1 cellular context compared by ENCODE assay signal in the genomic region with DNA sequence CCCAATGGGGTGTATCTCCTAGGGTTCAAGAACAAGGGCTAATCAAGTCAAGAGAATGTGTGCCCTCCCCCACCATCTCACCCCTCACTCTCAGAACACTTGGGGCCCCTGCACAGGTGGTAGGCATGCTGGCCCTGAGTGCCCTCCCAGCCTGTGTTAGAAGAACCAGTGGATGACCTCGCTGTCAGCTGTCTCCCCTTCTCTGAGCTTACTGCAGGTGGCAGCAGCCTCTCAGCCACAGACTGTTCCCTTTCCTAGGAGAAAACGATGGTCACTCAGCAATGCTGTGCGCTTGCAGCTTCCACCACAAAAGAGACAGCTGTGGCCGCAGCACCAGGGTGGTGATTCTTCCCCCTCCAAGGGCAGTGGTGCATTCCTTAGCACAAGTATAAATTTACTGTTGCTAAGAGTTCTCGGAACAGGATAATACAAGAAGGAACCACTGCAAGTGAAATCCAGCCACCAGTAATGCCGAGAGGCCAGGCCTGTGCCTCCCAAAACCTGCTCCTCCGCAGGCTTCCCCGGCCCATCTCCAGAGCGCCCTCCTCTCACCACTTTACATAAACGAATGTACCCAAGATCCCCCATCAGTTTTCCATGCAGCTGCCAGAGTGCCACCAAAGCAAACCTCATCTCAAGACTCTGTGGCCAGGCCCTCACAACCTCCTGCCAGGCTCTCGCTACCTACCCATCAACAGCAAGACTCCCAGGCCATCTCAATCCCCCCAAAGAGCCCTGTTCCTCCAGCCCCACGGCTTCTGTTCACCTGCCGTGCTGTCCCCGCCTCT.
TF ChIP-seq lines count a peak whose summit lies in the region.

No MANE protein-coding gene starts in this region.

TF ChIP-seq in HepG2, 621 proteins besides CTCF, POLR2A, EP300 and RAD21 (continued from another document and continues in another):
- TF ChIP-seq DPF2 (CRISPR knock-in tag; IDR thresholded peaks at IDR 0.05; ENCODE audit: borderline replicate concordance, low read depth), result no peak
- TF ChIP-seq ZNF552 (CRISPR knock-in tag; IDR thresholded peaks at IDR 0.05; ENCODE audit: borderline replicate concordance), result no peak
- TF ChIP-seq MAFF (IDR thresholded peaks at IDR 0.05; ENCODE audit: low read depth, low read length), result no peak
- no peak for TF ChIP-seq MATR3 (CRISPR knock-in tag; IDR thresholded peaks at IDR 0.05)
- TF ChIP-seq ZBTB3 (CRISPR knock-in tag; IDR thresholded peaks at IDR 0.05; ENCODE audit: borderline replicate concordance, low read depth), result no peak
- TF ChIP-seq IRX3 (CRISPR knock-in tag; IDR thresholded peaks at IDR 0.05; ENCODE audit: borderline replicate concordance, low read depth), result no peak
- TF ChIP-seq, protein P1, sequence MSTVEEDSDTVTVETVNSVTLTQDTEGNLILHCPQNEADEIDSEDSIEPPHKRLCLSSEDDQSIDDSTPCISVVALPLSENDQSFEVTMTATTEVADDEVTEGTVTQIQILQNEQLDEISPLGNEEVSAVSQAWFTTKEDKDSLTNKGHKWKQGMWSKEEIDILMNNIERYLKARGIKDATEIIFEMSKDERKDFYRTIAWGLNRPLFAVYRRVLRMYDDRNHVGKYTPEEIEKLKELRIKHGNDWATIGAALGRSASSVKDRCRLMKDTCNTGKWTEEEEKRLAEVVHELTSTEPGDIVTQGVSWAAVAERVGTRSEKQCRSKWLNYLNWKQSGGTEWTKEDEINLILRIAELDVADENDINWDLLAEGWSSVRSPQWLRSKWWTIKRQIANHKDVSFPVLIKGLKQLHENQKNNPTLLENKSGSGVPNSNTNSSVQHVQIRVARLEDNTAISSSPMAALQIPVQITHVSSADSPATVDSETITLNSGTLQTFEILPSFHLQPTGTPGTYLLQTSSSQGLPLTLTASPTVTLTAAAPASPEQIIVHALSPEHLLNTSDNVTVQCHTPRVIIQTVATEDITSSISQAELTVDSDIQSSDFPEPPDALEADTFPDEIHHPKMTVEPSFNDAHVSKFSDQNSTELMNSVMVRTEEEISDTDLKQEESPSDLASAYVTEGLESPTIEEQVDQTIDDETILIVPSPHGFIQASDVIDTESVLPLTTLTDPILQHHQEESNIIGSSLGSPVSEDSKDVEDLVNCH (CRISPR knock-in tag; IDR thresholded peaks at IDR 0.05), result no peak
- TF ChIP-seq, protein P2, sequence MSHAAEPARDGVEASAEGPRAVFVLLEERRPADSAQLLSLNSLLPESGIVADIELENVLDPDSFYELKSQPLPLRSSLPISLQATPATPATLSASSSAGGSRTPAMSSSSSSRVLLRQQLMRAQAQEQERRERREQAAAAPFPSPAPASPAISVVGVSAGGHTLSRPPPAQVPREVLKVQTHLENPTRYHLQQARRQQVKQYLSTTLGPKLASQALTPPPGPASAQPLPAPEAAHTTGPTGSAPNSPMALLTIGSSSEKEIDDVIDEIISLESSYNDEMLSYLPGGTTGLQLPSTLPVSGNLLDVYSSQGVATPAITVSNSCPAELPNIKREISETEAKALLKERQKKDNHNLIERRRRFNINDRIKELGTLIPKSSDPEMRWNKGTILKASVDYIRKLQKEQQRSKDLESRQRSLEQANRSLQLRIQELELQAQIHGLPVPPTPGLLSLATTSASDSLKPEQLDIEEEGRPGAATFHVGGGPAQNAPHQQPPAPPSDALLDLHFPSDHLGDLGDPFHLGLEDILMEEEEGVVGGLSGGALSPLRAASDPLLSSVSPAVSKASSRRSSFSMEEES (CRISPR knock-in tag; IDR thresholded peaks at IDR 0.05), result no peak
- TF ChIP-seq, protein P3, sequence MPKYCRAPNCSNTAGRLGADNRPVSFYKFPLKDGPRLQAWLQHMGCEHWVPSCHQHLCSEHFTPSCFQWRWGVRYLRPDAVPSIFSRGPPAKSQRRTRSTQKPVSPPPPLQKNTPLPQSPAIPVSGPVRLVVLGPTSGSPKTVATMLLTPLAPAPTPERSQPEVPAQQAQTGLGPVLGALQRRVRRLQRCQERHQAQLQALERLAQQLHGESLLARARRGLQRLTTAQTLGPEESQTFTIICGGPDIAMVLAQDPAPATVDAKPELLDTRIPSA (CRISPR knock-in tag; IDR thresholded peaks at IDR 0.05; ENCODE audit: borderline replicate concordance), result no peak
- peak; percentile 45; the same call in 1 of the 2 replicates for TF ChIP-seq HOXA3 (CRISPR knock-in tag; IDR thresholded peaks at IDR 0.05)
- peak; percentile 69; the same call in 1 of the 2 replicates for TF ChIP-seq ZNF253 (CRISPR knock-in tag; IDR thresholded peaks at IDR 0.05; ENCODE audit: borderline replicate concordance)
- TF ChIP-seq ZNF160 (CRISPR knock-in tag; IDR thresholded peaks at IDR 0.05), result no peak
- TF ChIP-seq ZNF724P (CRISPR knock-in tag; IDR thresholded peaks at IDR 0.05; ENCODE audit: borderline replicate concordance), result no peak
- TF ChIP-seq YEATS4 (CRISPR knock-in tag; IDR thresholded peaks at IDR 0.05; ENCODE audit: borderline replicate concordance), result no peak
- TF ChIP-seq, protein P4, sequence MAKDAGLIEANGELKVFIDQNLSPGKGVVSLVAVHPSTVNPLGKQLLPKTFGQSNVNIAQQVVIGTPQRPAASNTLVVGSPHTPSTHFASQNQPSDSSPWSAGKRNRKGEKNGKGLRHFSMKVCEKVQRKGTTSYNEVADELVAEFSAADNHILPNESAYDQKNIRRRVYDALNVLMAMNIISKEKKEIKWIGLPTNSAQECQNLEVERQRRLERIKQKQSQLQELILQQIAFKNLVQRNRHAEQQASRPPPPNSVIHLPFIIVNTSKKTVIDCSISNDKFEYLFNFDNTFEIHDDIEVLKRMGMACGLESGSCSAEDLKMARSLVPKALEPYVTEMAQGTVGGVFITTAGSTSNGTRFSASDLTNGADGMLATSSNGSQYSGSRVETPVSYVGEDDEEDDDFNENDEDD (CRISPR knock-in tag; IDR thresholded peaks at IDR 0.05; ENCODE audit: borderline replicate concordance), result no peak
- no peak for TF ChIP-seq TBP (CRISPR knock-in tag; IDR thresholded peaks at IDR 0.05)
- TF ChIP-seq, protein P5, sequence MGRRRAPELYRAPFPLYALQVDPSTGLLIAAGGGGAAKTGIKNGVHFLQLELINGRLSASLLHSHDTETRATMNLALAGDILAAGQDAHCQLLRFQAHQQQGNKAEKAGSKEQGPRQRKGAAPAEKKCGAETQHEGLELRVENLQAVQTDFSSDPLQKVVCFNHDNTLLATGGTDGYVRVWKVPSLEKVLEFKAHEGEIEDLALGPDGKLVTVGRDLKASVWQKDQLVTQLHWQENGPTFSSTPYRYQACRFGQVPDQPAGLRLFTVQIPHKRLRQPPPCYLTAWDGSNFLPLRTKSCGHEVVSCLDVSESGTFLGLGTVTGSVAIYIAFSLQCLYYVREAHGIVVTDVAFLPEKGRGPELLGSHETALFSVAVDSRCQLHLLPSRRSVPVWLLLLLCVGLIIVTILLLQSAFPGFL (CRISPR knock-in tag; IDR thresholded peaks at IDR 0.05), result no peak
- TF ChIP-seq NFIB (CRISPR knock-in tag; IDR thresholded peaks at IDR 0.05; ENCODE audit: borderline replicate concordance), result no peak
- no peak; the same call in 1 of the 2 replicates for TF ChIP-seq SPEN (CRISPR knock-in tag; IDR thresholded peaks at IDR 0.05; ENCODE audit: low read depth)
- no peak for TF ChIP-seq MXI1 (IDR thresholded peaks at IDR 0.05; ENCODE audit: borderline replicate concordance, low read depth, low read length)
- TF ChIP-seq HOXA9 (CRISPR knock-in tag; IDR thresholded peaks at IDR 0.05; ENCODE audit: borderline replicate concordance), result no peak
- no peak for TF ChIP-seq FIP1L1 (IDR thresholded peaks at IDR 0.05; ENCODE audit: borderline replicate concordance, insufficient read depth, low read depth, low read length)
- TF ChIP-seq, protein P6, sequence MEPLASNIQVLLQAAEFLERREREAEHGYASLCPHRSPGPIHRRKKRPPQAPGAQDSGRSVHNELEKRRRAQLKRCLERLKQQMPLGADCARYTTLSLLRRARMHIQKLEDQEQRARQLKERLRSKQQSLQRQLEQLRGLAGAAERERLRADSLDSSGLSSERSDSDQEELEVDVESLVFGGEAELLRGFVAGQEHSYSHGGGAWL (CRISPR knock-in tag; IDR thresholded peaks at IDR 0.05), result no peak
- no peak for TF ChIP-seq YY1 (IDR thresholded peaks at IDR 0.05; ENCODE audit: insufficient read depth, insufficient replicate concordance, low read depth, low read length)
- no peak for TF ChIP-seq DNMT1 (CRISPR knock-in tag; IDR thresholded peaks at IDR 0.05)
- TF ChIP-seq ZNF230 (CRISPR knock-in tag; IDR thresholded peaks at IDR 0.05), result no peak
- TF ChIP-seq REPIN1 (CRISPR knock-in tag; IDR thresholded peaks at IDR 0.05; ENCODE audit: borderline replicate concordance, low read depth), result no peak
- TF ChIP-seq, protein P7, sequence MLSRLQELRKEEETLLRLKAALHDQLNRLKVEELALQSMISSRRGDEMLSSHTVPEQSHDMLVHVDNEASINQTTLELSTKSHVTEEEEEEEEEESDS (CRISPR knock-in tag; IDR thresholded peaks at IDR 0.05; ENCODE audit: borderline replicate concordance), result no peak
- TF ChIP-seq, protein P8, sequence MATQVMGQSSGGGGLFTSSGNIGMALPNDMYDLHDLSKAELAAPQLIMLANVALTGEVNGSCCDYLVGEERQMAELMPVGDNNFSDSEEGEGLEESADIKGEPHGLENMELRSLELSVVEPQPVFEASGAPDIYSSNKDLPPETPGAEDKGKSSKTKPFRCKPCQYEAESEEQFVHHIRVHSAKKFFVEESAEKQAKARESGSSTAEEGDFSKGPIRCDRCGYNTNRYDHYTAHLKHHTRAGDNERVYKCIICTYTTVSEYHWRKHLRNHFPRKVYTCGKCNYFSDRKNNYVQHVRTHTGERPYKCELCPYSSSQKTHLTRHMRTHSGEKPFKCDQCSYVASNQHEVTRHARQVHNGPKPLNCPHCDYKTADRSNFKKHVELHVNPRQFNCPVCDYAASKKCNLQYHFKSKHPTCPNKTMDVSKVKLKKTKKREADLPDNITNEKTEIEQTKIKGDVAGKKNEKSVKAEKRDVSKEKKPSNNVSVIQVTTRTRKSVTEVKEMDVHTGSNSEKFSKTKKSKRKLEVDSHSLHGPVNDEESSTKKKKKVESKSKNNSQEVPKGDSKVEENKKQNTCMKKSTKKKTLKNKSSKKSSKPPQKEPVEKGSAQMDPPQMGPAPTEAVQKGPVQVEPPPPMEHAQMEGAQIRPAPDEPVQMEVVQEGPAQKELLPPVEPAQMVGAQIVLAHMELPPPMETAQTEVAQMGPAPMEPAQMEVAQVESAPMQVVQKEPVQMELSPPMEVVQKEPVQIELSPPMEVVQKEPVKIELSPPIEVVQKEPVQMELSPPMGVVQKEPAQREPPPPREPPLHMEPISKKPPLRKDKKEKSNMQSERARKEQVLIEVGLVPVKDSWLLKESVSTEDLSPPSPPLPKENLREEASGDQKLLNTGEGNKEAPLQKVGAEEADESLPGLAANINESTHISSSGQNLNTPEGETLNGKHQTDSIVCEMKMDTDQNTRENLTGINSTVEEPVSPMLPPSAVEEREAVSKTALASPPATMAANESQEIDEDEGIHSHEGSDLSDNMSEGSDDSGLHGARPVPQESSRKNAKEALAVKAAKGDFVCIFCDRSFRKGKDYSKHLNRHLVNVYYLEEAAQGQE (IDR thresholded peaks at IDR 0.05; ENCODE audit: borderline replicate concordance in 1 of 2, low read depth in 1 of 2, low read length in 2 of 2), result no peak
- no peak for TF ChIP-seq TAF1 (CRISPR knock-in tag; IDR thresholded peaks at IDR 0.05)
- no peak for TF ChIP-seq NCOA2 (CRISPR knock-in tag; IDR thresholded peaks at IDR 0.05)
- TF ChIP-seq ARHGAP35 (CRISPR knock-in tag; IDR thresholded peaks at IDR 0.05; ENCODE audit: borderline replicate concordance), result no peak
- TF ChIP-seq, protein P9, sequence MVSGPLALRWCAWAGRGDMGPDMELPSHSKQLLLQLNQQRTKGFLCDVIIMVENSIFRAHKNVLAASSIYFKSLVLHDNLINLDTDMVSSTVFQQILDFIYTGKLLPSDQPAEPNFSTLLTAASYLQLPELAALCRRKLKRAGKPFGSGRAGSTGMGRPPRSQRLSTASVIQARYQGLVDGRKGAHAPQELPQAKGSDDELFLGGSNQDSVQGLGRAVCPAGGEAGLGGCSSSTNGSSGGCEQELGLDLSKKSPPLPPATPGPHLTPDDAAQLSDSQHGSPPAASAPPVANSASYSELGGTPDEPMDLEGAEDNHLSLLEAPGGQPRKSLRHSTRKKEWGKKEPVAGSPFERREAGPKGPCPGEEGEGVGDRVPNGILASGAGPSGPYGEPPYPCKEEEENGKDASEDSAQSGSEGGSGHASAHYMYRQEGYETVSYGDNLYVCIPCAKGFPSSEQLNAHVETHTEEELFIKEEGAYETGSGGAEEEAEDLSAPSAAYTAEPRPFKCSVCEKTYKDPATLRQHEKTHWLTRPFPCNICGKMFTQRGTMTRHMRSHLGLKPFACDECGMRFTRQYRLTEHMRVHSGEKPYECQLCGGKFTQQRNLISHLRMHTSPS (CRISPR knock-in tag; IDR thresholded peaks at IDR 0.05; ENCODE audit: low read depth), result no peak
- TF ChIP-seq EEA1 (CRISPR knock-in tag; IDR thresholded peaks at IDR 0.05; ENCODE audit: borderline replicate concordance), result no peak
- no peak for TF ChIP-seq KLF6 (CRISPR knock-in tag; IDR thresholded peaks at IDR 0.05)
- no peak for TF ChIP-seq ZSCAN25 (CRISPR knock-in tag; IDR thresholded peaks at IDR 0.05)
- TF ChIP-seq TCF7 (IDR thresholded peaks at IDR 0.05; ENCODE audit: low read depth), result no peak
- TF ChIP-seq SALL2 (CRISPR knock-in tag; IDR thresholded peaks at IDR 0.05), result no peak
- TF ChIP-seq, protein P10, sequence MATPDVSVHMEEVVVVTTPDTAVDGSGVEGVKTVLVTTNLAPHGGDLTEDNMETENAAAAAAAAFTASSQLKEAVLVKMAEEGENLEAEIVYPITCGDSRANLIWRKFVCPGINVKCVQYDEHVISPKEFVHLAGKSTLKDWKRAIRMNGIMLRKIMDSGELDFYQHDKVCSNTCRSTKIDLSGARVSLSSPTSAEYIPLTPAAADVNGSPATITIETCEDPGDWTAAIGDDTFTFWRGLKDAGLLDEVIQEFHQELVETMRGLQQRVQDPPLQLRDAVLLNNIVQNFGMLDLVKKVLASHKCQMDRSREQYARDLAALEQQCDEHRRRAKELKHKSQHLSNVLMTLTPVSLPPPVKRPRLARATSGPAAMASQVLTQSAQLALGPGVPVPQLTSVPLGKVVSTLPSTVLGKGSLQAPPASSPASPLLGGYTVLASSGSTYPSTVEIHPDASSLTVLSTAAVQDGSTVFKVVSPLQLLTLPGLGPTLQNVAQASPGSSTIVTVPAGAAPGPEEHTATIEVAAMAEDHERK (CRISPR knock-in tag; IDR thresholded peaks at IDR 0.05; ENCODE audit: low read depth), result no peak
- TF ChIP-seq CEBPB (IDR thresholded peaks at IDR 0.05; ENCODE audit: borderline replicate concordance, low read depth, low read length), result no peak
- TF ChIP-seq ZNF44 (CRISPR knock-in tag; IDR thresholded peaks at IDR 0.05), result no peak
- no peak for TF ChIP-seq NONO (IDR thresholded peaks at IDR 0.05)
- TF ChIP-seq NONO (CRISPR knock-in tag; conservative IDR thresholded peaks at IDR 0.05), result no peak; the same call in 1 of the 2 replicates
- TF ChIP-seq MEIS1 (CRISPR knock-in tag; IDR thresholded peaks at IDR 0.05; ENCODE audit: borderline replicate concordance), result 0 out of 2 replicates have a peak, but pooled peaks have one; percentile 27
